ENCODE assay signal across 21 cellular contexts in the genomic region with DNA sequence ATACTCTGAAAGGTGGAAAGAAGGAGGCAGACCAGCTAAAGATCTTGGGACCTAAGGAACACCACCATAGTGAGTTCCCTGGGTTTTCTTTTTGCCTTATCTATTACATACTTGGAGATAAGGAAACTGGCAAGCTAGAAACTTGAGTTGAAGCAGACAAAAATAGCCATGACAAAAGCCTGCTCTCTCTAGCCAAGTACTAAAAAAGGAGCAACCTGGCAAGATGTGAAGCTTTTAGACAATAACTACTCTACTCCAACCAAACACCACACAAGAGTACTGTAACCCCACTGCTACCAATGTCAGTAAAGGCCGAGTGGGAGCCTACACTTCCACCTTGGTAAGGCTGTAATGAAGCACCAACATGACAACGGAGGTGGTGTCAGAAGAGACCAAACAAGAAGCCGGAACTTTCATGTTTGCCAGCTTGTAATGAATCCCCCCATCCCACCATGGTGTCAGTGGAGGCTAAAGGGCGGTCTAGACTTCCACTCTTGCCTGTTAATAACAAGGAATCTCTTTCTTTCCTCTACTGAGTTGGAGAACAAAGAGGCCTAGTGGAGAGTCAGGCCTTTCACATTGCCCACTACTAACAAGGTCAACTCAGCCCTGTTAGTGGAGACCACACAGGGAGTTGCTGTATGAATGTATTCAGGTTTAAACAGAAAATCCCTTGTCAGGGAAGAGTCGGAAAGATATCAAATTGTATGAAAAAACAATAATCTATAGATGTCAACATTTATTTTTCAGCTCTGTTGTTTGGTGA. TPM values are rescaled to one million over a fixed set of nuclear protein-coding genes. Genes with fewer than 3 reads are reported as not detected.
DNase-seq lines count a peak whose midpoint lies in the region; ATAC-seq, FAIRE-seq and TF ChIP-seq lines count a peak whose summit lies in the region.
"Had no signal": no experiment of that assay in that cellular context is flagged by ENCODE, and none has a peak within 500 bp of the region (broad histone marks: within the 10 kb centered on the region; RNA-seq: fewer than 3 reads in every experiment).

No MANE protein-coding gene starts in this region.

- H3K36me3 ChIP-seq in SJCRH30: no peaks in the 10 kb centered on the region
- no peaks in the 10 kb centered on the region for H3K36me3 ChIP-seq in heart right ventricle
- H3K36me3 ChIP-seq: Peyer's patch had no signal

- H3K27me3 Mint-ChIP-seq in naive B cell: peaks cover 3 to 26% (median 23%) of the 10 kb centered on the region in 3 donors
- H3K27me3 Mint-ChIP-seq: CD4-positive, CD25-positive, alpha-beta regulatory T cell had no signal

- H3K4me3 ChIP-seq in SJCRH30 (no peak overlapping the region), heart right ventricle (no peak overlapping the region), coronary artery (no peak overlapping the region)
- H3K4me3 ChIP-seq: Peyer's patch, SK-N-MC had no signal

- peaks cover 8 to 20% (median 14%) of the 10 kb centered on the region in 3 donors for H3K4me1 Mint-ChIP-seq in naive B cell
- H3K4me1 Mint-ChIP-seq: CD4-positive, CD25-positive, alpha-beta regulatory T cell had no signal

- peak overlapping the region in 4 of 6 donors; percentile 38 to 82 (median 66) for H3K27ac Mint-ChIP-seq in naive B cell
- H3K27ac Mint-ChIP-seq: CD4-positive, CD25-positive, alpha-beta regulatory T cell had no signal

- DNase-seq in GM12892 (ENCODE audit: insufficient read length): no peak
- DNase-seq in SJCRH30: peak; percentile 38 to 71
- peak in 1 of 2 donors; percentile 13 for DNase-seq in heart right ventricle
- no peak for DNase-seq in naive B cell
- DNase-seq in coronary artery (ENCODE audit: low spot score): no peak
- no peak for DNase-seq in activated CD4-positive, CD25-positive, alpha-beta regulatory T cell (lab: John Stamatoyannopoulos, UW)
- DNase-seq: Caco-2; CD4-positive, CD25-positive, alpha-beta regulatory T cell; DMS 273 treated with DMSO at 0.1 percent for 48 hours; DMS79 treated with DMSO at 0.1 percent for 48 hours; H7; KBM-7; NCI-H1105; NCI-H2029 treated with DMSO at 0.1 percent for 48 hours; NCI-H226; NCI-H510A treated with DMSO at 0.1 percent for 48 hours; NCI-H774; NK-92 treated with Interleukin-12 subunit alpha and Interleukin-12 subunit beta, amount 100 ng/mL, for 24 hours; Peyer's patch had no signal

- H3K4me3 Mint-ChIP-seq in naive B cell: no peak overlapping the region
- H3K4me3 Mint-ChIP-seq: CD4-positive, CD25-positive, alpha-beta regulatory T cell had no signal

- no peaks in the 10 kb centered on the region for H3K27me3 ChIP-seq in SJCRH30
- no peaks in the 10 kb centered on the region for H3K27me3 ChIP-seq in heart right ventricle
- H3K27me3 ChIP-seq: Peyer's patch had no signal

- ATAC-seq in heart right ventricle (peak; percentile 42 to 93 (median 83)), naive B cell (ENCODE audit: low read depth in 2 of 2) (no peak), HG03045 (IDR thresholded peaks at IDR 0.05; ENCODE audit: unreplicated experiment) (no peak)

- no peak for TF ChIP-seq POLR2A in GM12892 (IDR thresholded peaks at IDR 0.05; ENCODE audit: low read depth, low read length)

- H3K4me1 ChIP-seq in SJCRH30 (peaks cover 10% of the 10 kb centered on the region), heart right ventricle (peaks cover 0 to 14% (median 0%) of the 10 kb centered on the region in 9 donors)
- H3K4me1 ChIP-seq: Caco-2, Peyer's patch had no signal

- intact Hi-C loops in heart right ventricle (cut with DNase I): no loop called here

- H3K27ac ChIP-seq in SJCRH30: no peak overlapping the region; the same call in 1 of the 2 replicates
- peak overlapping the region in 5 of 10 donors; percentile 13 to 73 (median 61) for H3K27ac ChIP-seq in heart right ventricle
- H3K27ac ChIP-seq in coronary artery: no peak overlapping the region
- H3K27ac ChIP-seq: Peyer's patch, SK-N-MC had no signal

- H3K9me3 Mint-ChIP-seq in naive B cell: peaks cover 0 to 7% (median 3%) of the 10 kb centered on the region in 7 donors
- H3K9me3 Mint-ChIP-seq: CD4-positive, CD25-positive, alpha-beta regulatory T cell had no signal

- 82 to 86% methylated on average over 5 of the region's 5 CpGs for WGBS in heart right ventricle, 2 donors

- TF ChIP-seq CTCF in heart right ventricle (IDR thresholded peaks at IDR 0.05): no peak
- TF ChIP-seq CTCF in coronary artery (IDR thresholded peaks at IDR 0.05): no peak

- H3K9me3 ChIP-seq in SJCRH30 (replicated peaks): 0 out of 2 replicates have a peak, but pooled peaks cover 2% of the 10 kb centered on the region
- peaks cover 0 to 11% (median 0%) of the 10 kb centered on the region in 11 donors for H3K9me3 ChIP-seq in heart right ventricle
- H3K9me3 ChIP-seq: Caco-2, Peyer's patch had no signal

- FAIRE-seq in GM12892 (lab: Jason Lieb, UNC): peak; percentile 33

- peaks cover 5 to 6% of the 10 kb centered on the region in 2 donors for H3K36me3 Mint-ChIP-seq in naive B cell
- H3K36me3 Mint-ChIP-seq: CD4-positive, CD25-positive, alpha-beta regulatory T cell had no signal

RNA-seq across cellular contexts. Expression of a gene that starts 55.8 kb away (rescaled TPM):
- polyA plus RNA-seq in GM12892 (2012; ENCODE audit: missing spikeins): not detected
- total RNA-seq in SJCRH30 (2014; rRNA removed; shearing (Covaris generic)): 7.9 and 11.9 TPM in 2 replicates
- total RNA-seq in heart right ventricle: 10 to 100 TPM; 18.8 to 43.4 (median 37.6) TPM
- polyA plus RNA-seq in heart right ventricle (1 to 10 TPM; 6.4 to 7.4 TPM), naive B cell (ENCODE audit: low read depth in 6 of 6) (not detected)
- total RNA-seq: CD4-positive, CD25-positive, alpha-beta regulatory T cell had no signal
- polyA plus RNA-seq: CD4-positive, CD25-positive, alpha-beta regulatory T cell had no signal

Comparison
In these comparisons a context has a peak if more than half of its experiments do, and no peak if none do; other contexts are left out.
1. DNase-seq: peak in SJCRH30 (2 of 2); none in GM12892 (single experiment), naive B cell (single experiment), coronary artery (single experiment) and activated CD4-positive, CD25-positive, alpha-beta regulatory T cell (0 of 4).
2. ATAC-seq: peak in heart right ventricle (8 of 8); none in naive B cell (0 of 2) and HG03045 (single experiment).